ENCODE assay signal across 19 cellular contexts in the genomic region with DNA sequence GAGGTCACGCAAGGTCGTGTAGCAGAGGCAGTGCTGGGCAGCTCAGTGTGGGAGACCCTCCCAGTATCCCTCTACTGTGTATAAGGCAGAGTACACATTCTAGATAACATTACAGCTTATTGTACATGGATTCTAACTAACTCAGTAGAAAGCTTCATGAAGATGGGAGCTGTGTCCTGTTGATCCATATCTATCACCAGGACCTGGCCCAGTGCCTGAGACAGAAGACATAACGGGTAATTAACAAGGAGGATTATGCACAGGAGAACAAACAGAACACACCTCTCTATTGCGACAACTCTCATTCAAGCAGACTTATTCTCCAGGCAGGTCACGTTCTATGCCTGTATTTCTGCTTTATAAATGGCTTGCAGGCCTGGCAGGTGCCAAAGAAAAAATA.
DNase-seq lines count a peak whose midpoint lies in the region; ATAC-seq, FAIRE-seq and TF ChIP-seq lines count a peak whose summit lies in the region.
"Had no signal": no experiment of that assay in that cellular context is flagged by ENCODE, and none has a peak within 500 bp of the region (broad histone marks: within the 10 kb centered on the region; RNA-seq: fewer than 3 reads in every experiment).

No MANE protein-coding gene starts in this region.

- no peak overlapping the region for H3K27ac ChIP-seq in WERI-Rb-1
- H3K27ac ChIP-seq: 22Rv1, HL-60, SJSA1 had no signal

- H3K36me3 ChIP-seq in BE2C (no peaks in the 10 kb centered on the region), WERI-Rb-1 (no peaks in the 10 kb centered on the region)
- H3K36me3 ChIP-seq: SJSA1 had no signal

- H3K4me1 ChIP-seq in BE2C: no peaks in the 10 kb centered on the region
- H3K4me1 ChIP-seq: SJSA1 had no signal

- ATAC-seq in GM21576 (IDR thresholded peaks at IDR 0.05; ENCODE audit: unreplicated experiment): no peak
- ATAC-seq: GM12878, HCT116, PC-3 had no signal

- no peak overlapping the region for H3K4me3 ChIP-seq in BE2C (ENCODE audit: low read depth, low read length)
- H3K4me3 ChIP-seq in WERI-Rb-1 (ENCODE audit: low read depth, low read length): no peak overlapping the region
- H3K4me3 ChIP-seq: GM12878, SJSA1 had no signal

- no peaks in the 10 kb centered on the region for H3K9me3 ChIP-seq in BE2C
- peaks cover 3% of the 10 kb centered on the region for H3K9me3 ChIP-seq in WERI-Rb-1 (ENCODE audit: severe bottlenecking)
- H3K9me3 ChIP-seq: SJSA1 had no signal

- peak; percentile 51 for DNase-seq in NCI-H1092 treated with DMSO at 0.1 percent for 48 hours (lab: John Stamatoyannopoulos, UW)
- no peak for DNase-seq in NCI-H1092 (lab: John Stamatoyannopoulos, UW)
- DNase-seq in BE2C: peak; percentile 25
- DNase-seq in NCI-H2029 treated with DMSO at 0.1 percent for 48 hours (lab: John Stamatoyannopoulos, UW): peak; percentile 9
- DNase-seq in SK-N-DZ (ENCODE audit: low spot score): peak; percentile 40
- no peak for DNase-seq in urothelium cell line (ENCODE audit: low spot score)
- no peak for DNase-seq in WERI-Rb-1
- DNase-seq: ACHN; GDM1; NCI-H2107; NCI-H510A; NK-92 treated with Interleukin-12 subunit alpha and Interleukin-12 subunit beta, amount 100 ng/mL, for 24 hours; PC-3 had no signal

- H3K27me3 ChIP-seq in BE2C (no peaks in the 10 kb centered on the region), WERI-Rb-1 (ENCODE audit: insufficient read depth, low read depth, severe bottlenecking) (no peaks in the 10 kb centered on the region)

- FAIRE-seq in urothelium cell line (lab: Jason Lieb, UNC): no peak
- FAIRE-seq: GM12878 had no signal

- no peak for TF ChIP-seq CTCF in BE2C (IDR thresholded peaks at IDR 0.05; ENCODE audit: low read depth, low read length)
- TF ChIP-seq CTCF in WERI-Rb-1 (IDR thresholded peaks at IDR 0.05; ENCODE audit: low read depth, low read length): no peak

Comparison
In these comparisons a context has a peak if more than half of its experiments do, and no peak if none do; other contexts are left out.
1. DNase-seq: peak in NCI-H1092 treated with DMSO at 0.1 percent for 48 hours (single experiment), BE2C (single experiment), NCI-H2029 treated with DMSO at 0.1 percent for 48 hours (single experiment) and SK-N-DZ (single experiment); none in NCI-H1092 (single experiment), urothelium cell line (single experiment) and WERI-Rb-1 (single experiment).